ENCODE assay signal across 8 cellular contexts in the genomic region with DNA sequence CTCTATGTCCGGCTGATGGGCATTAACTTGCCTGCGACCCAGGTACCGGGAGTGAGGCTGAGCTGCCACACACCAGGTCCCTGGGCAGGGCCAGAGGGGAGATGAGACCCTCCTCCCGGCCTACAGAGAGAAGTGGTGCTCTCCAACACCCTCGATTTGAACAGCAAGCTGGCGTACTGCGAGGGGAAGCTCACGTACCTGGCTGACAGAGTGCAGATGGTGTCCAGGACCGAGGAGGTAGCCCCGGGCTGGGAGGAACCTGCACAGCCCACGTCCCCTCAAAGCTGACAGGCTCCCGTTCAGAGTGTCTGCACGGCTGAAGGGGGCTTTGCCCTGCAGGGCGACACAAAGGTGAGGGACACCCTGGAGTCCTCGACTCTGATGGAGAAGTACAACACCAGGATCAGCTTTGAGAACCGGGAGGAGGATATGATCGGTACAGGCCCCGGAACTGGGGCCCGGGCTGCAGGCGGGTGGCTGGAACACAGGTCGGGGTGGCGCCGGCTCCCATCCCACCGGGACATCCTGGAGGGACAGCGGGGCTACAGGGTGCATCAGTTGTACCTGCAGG. TPM values are rescaled to one million over a fixed set of nuclear protein-coding genes. Genes with fewer than 3 reads are reported as not detected.
DNase-seq lines count a peak whose midpoint lies in the region; ATAC-seq and TF ChIP-seq lines count a peak whose summit lies in the region.

No MANE protein-coding gene starts in this region.

- H3K9me3 ChIP-seq in gastroesophageal sphincter, result no peaks in the 10 kb centered on the region

- H3K27ac Mint-ChIP-seq in T-cell, result peak overlapping the region; percentile 89 to 90

- TF ChIP-seq EP300 in gastroesophageal sphincter (IDR thresholded peaks at IDR 0.05), result no peak

- H3K9me3 Mint-ChIP-seq in T-cell, result no peaks in the 10 kb centered on the region

- no peak for ATAC-seq in T-cell (replicated peaks in 1 of 4)
- no peak for ATAC-seq in gastroesophageal sphincter
- peak; percentile 13 for ATAC-seq in sciatic nerve

- H3K36me3 ChIP-seq in gastroesophageal sphincter, result peaks cover 0 to 32% of the 10 kb centered on the region in 2 donors

- peaks cover 10% of the 10 kb centered on the region for H3K27me3 ChIP-seq in gastroesophageal sphincter

- peaks cover 0 to 50% (median 25%) of the 10 kb centered on the region in 3 donors for H3K4me1 ChIP-seq in gastroesophageal sphincter

- no peak for TF ChIP-seq POLR2A in gastroesophageal sphincter (IDR thresholded peaks at IDR 0.05)

- POLR2A ChIA-PET in T-cell (lab: Charles Lee) (no interaction called here), HEK293T (lab: Yijun Ruan, JAX) (interaction anchor here (0.6 to 2.0 kb wide), 9 partner anchors 8 to 113 kb away, joined by 3 to 15 read pairs (median 3); partner anchors contain the start of genes AJM1 and EDF1)

- peaks cover 8% of the 10 kb centered on the region for H3K36me3 Mint-ChIP-seq in T-cell

- TF ChIP-seq CTCF in GM12865 (IDR thresholded peaks at IDR 0.05; ENCODE audit: insufficient read depth, low read depth, low read length, missing control alignments), result no peak
- no peak for TF ChIP-seq CTCF in gastroesophageal sphincter (IDR thresholded peaks at IDR 0.05)

- no peaks in the 10 kb centered on the region for H3K27me3 Mint-ChIP-seq in T-cell

- peak overlapping the region; percentile 93 for H3K4me3 ChIP-seq in GM12865 (ENCODE audit: low read depth, low read length)
- peak overlapping the region; percentile 97 to 99 for H3K4me3 ChIP-seq in gastroesophageal sphincter

- peak overlapping the region; percentile 83 to 87 (median 85) for H3K4me3 Mint-ChIP-seq in T-cell

- H3K4me1 Mint-ChIP-seq in T-cell, result peaks cover 33 to 43% (median 36%) of the 10 kb centered on the region in 3 donors

- peak overlapping the region in 3 of 4 donors; percentile 85 to 94 (median 88) for H3K27ac ChIP-seq in gastroesophageal sphincter

- WGBS in gastroesophageal sphincter (ENCODE audit: low coverage in 1 of 2), 2 donors, result 20% methylated on average over 1 of the region's 25 CpGs; no CpG with 5 or more reads in 1 of the 2 donors

- intact Hi-C loops in sciatic nerve (cut with DNase I), result no loop called here

- DNase-seq in GM12865 (ENCODE audit: low read depth), result no peak
- DNase-seq in T-cell, result no peak
- no peak for DNase-seq in sciatic nerve (ENCODE audit: low spot score)
- DNase-seq in NCI-H187 treated with DMSO at 0.1 percent for 48 hours (lab: John Stamatoyannopoulos, UW), result no peak
- DNase-seq in HEK293T (ENCODE audit: extremely low spot score), result no peak
- no peak for DNase-seq in SIG-M5 treated with dmso at 0.1 percent for 504 hours (lab: John Stamatoyannopoulos, UW; ENCODE audit: unreplicated experiment)
- no peak for DNase-seq in stimulated activated naive CD4-positive, alpha-beta T cell treated with Interleukin-2 at 50 U/mL for 16 hours (lab: John Stamatoyannopoulos, UW)

- CTCF ChIA-PET in T-cell (lab: Charles Lee) (interaction anchor here in 1 of 2 donors (0.6 to 1.6 kb wide), 3 partner anchors 13 to 36 kb away, joined by 3 to 5 read pairs (median 4); partner anchors contain the start of gene TMEM141), HEK293T (lab: Yijun Ruan, JAX) (interaction anchor here (1.1 kb wide), 1 partner anchor 14 kb away, joined by 3 read pairs; no protein-coding TSS in a partner anchor)

TF ChIP-seq in HEK293T, 16 proteins besides CTCF, POLR2A, EP300 and RAD21:
- TF ChIP-seq BHLHE40 (IDR thresholded peaks at IDR 0.05; ENCODE audit: borderline replicate concordance) (no peak), FOXK2 (IDR thresholded peaks at IDR 0.05) (no peak), ELF4 (IDR thresholded peaks at IDR 0.05) (no peak), FOXA1 (IDR thresholded peaks at IDR 0.05) (no peak), HDGF (IDR thresholded peaks at IDR 0.05; ENCODE audit: borderline replicate concordance) (no peak), SUZ12 (IDR thresholded peaks at IDR 0.05) (no peak), LEF1 (IDR thresholded peaks at IDR 0.05; ENCODE audit: borderline replicate concordance) (no peak), ZNF384 (IDR thresholded peaks at IDR 0.05) (no peak), ARNT (IDR thresholded peaks at IDR 0.05) (no peak), NFRKB (IDR thresholded peaks at IDR 0.05) (no peak), L3MBTL2 (conservative IDR thresholded peaks at IDR 0.05) (no peak), TARDBP (IDR thresholded peaks at IDR 0.05) (no peak), CTBP1 (IDR thresholded peaks at IDR 0.05; ENCODE audit: borderline replicate concordance) (no peak), SP1 (IDR thresholded peaks at IDR 0.05) (no peak)
- TF ChIP-seq, protein P1, sequence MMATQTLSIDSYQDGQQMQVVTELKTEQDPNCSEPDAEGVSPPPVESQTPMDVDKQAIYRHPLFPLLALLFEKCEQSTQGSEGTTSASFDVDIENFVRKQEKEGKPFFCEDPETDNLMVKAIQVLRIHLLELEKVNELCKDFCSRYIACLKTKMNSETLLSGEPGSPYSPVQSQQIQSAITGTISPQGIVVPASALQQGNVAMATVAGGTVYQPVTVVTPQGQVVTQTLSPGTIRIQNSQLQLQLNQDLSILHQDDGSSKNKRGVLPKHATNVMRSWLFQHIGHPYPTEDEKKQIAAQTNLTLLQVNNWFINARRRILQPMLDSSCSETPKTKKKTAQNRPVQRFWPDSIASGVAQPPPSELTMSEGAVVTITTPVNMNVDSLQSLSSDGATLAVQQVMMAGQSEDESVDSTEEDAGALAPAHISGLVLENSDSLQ (IDR thresholded peaks at IDR 0.05), result no peak

RNA-seq across cellular contexts. Expression of gene RABL6, which starts 1.0 kb away (rescaled TPM):
- total RNA-seq in T-cell (10 to 100 TPM; 60.5 to 86.7 (median 82.8) TPM), gastroesophageal sphincter (100 to 1,000 TPM in 1 of 4 donors, 10 to 100 TPM in 3; 54.8 to 109 (median 71.2) TPM), sciatic nerve (46.9 TPM)

RNA-seq across cellular contexts. Expression of gene CCDC183, which starts 10.6 kb away (rescaled TPM):
- total RNA-seq in T-cell (1 to 10 TPM; 1.9 to 2.9 (median 2.3) TPM), gastroesophageal sphincter (1 to 10 TPM in 3 of 4 donors, not detected in 1; 1.4 to 3.4 (median 2.0) TPM), sciatic nerve (2.5 TPM)

RNA-seq across cellular contexts. Expression of gene TMEM141, which starts 15.6 kb away (rescaled TPM):
- total RNA-seq in T-cell, result 10 to 100 TPM; 24.4 to 53.5 (median 45.8) TPM
- 10 to 100 TPM; 33.0 to 51.5 (median 40.4) TPM for total RNA-seq in gastroesophageal sphincter
- 37.8 TPM for total RNA-seq in sciatic nerve

RNA-seq across cellular contexts. Expression of gene AJM1, which starts 35.6 kb away (rescaled TPM):
- total RNA-seq in T-cell (1 to 10 TPM; 2.1 to 7.5 (median 5.1) TPM), gastroesophageal sphincter (10 to 100 TPM in 1 of 4 donors, 1 to 10 TPM in 3; 2.5 to 10.9 (median 5.7) TPM), sciatic nerve (3.1 TPM)

RNA-seq across cellular contexts. Expression of gene LCN15, which starts 42.4 kb away (rescaled TPM):
- total RNA-seq in T-cell (not detected), gastroesophageal sphincter (not detected), sciatic nerve (not detected)
